ENCODE assay signal across 1 cellular context in genomic region chr1:201888282-201889033, GRCh38.
TF ChIP-seq lines count a peak whose summit lies in the region.

SHISA4 (plus strand) TSS chr1:201888898; CDS start chr1:201888995, 97 bp downstream.

TF ChIP-seq in WTC11, 78 proteins besides CTCF, POLR2A, EP300 and RAD21 (continued from another document):
- TF ChIP-seq NR3C1 (CRISPR knock-in tag; conservative IDR thresholded peaks at IDR 0.05; ENCODE audit: low read depth) = no peak
- TF ChIP-seq ATF1 (CRISPR knock-in tag; IDR thresholded peaks at IDR 0.05) = 0 out of 2 replicates have a peak, but pooled peaks have one; percentile 30
- no peak for TF ChIP-seq MXD4 (CRISPR knock-in tag; IDR thresholded peaks at IDR 0.05; ENCODE audit: borderline replicate concordance)
- 0 out of 2 replicates have a peak, but pooled peaks have one; percentile 55 for TF ChIP-seq E2F5 (CRISPR knock-in tag; IDR thresholded peaks at IDR 0.05)
- no peak for TF ChIP-seq NFE2L1 (CRISPR knock-in tag; IDR thresholded peaks at IDR 0.05)
- no peak for TF ChIP-seq TCF7 (CRISPR knock-in tag; IDR thresholded peaks at IDR 0.05; ENCODE audit: low read depth)
- 0 out of 2 replicates have a peak, but pooled peaks have one; percentile 30 for TF ChIP-seq FOXP1 (CRISPR knock-in tag; IDR thresholded peaks at IDR 0.05; ENCODE audit: borderline replicate concordance)
- no peak for TF ChIP-seq ZNF396 (CRISPR knock-in tag; IDR thresholded peaks at IDR 0.05; ENCODE audit: borderline replicate concordance)
- TF ChIP-seq HMGXB4 (CRISPR knock-in tag; IDR thresholded peaks at IDR 0.05) = 0 out of 2 replicates have a peak, but pooled peaks have one; percentile 57
- no peak for TF ChIP-seq E2F1 (CRISPR knock-in tag; IDR thresholded peaks at IDR 0.05)
- no peak for TF ChIP-seq ZBTB21 (CRISPR knock-in tag; IDR thresholded peaks at IDR 0.05; ENCODE audit: borderline replicate concordance)
- no peak for TF ChIP-seq ZNF281 (CRISPR knock-in tag; IDR thresholded peaks at IDR 0.05)
- TF ChIP-seq ZNF532 (CRISPR knock-in tag; IDR thresholded peaks at IDR 0.05; ENCODE audit: borderline replicate concordance) = no peak
- no peak for TF ChIP-seq OVOL2 (CRISPR knock-in tag; IDR thresholded peaks at IDR 0.05; ENCODE audit: borderline replicate concordance)
- no peak for TF ChIP-seq PREB (CRISPR knock-in tag; IDR thresholded peaks at IDR 0.05; ENCODE audit: borderline replicate concordance)
- TF ChIP-seq ZNF423 (CRISPR knock-in tag; IDR thresholded peaks at IDR 0.05) = no peak
- no peak for TF ChIP-seq ZNF138 (CRISPR knock-in tag; conservative IDR thresholded peaks at IDR 0.05)
- TF ChIP-seq ZNF416 (CRISPR knock-in tag; IDR thresholded peaks at IDR 0.05) = no peak
- peak; percentile 69 for TF ChIP-seq ETV6 (CRISPR knock-in tag; IDR thresholded peaks at IDR 0.05)
- no peak for TF ChIP-seq HMGA2 (CRISPR knock-in tag; IDR thresholded peaks at IDR 0.05)
- no peak for TF ChIP-seq CREM (CRISPR knock-in tag; IDR thresholded peaks at IDR 0.05)
- TF ChIP-seq MAX (CRISPR knock-in tag; IDR thresholded peaks at IDR 0.05) = peak; percentile 16; the same call in 1 of the 2 replicates
- no peak for TF ChIP-seq ERG (CRISPR knock-in tag; IDR thresholded peaks at IDR 0.05)
- 0 out of 2 replicates have a peak, but pooled peaks have one; percentile 12 for TF ChIP-seq TEAD1 (CRISPR knock-in tag; IDR thresholded peaks at IDR 0.05)
- no peak for TF ChIP-seq FOXK1 (CRISPR knock-in tag; IDR thresholded peaks at IDR 0.05)
- TF ChIP-seq SMAD3 (CRISPR knock-in tag; IDR thresholded peaks at IDR 0.05; ENCODE audit: borderline replicate concordance) = no peak
- TF ChIP-seq STAT6 (CRISPR knock-in tag; conservative IDR thresholded peaks at IDR 0.05; ENCODE audit: low read depth) = no peak
- no peak for TF ChIP-seq SOX15 (CRISPR knock-in tag; IDR thresholded peaks at IDR 0.05)
- TF ChIP-seq ZNF232 (CRISPR knock-in tag; IDR thresholded peaks at IDR 0.05) = no peak
- no peak for TF ChIP-seq JAZF1 (CRISPR knock-in tag; IDR thresholded peaks at IDR 0.05)
